ENCODE assay signal across 20 cellular contexts in the genomic region with DNA sequence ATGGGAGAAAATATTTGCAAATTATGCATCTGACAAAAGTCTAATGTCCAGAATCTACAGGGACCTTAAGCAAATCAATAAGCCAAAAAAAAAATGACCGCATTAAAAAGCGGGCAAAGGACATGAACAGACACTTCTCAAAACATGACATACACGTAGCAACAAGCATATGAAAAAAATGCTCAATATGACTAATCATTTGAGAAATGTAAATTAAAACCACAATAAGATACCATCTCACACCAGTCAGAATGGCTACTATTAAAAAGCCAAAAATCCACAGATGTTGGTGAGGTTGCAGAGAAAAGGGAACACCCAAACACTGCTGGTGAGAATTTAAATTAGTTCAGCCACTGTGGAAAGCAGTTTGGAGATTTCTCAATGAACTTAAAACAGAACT. TPM values are rescaled to one million over a fixed set of nuclear protein-coding genes. Genes with fewer than 3 reads are reported as not detected.
DNase-seq lines count a peak whose midpoint lies in the region; ATAC-seq and TF ChIP-seq lines count a peak whose summit lies in the region.
"Had no signal": no experiment of that assay in that cellular context is flagged by ENCODE, and none has a peak within 500 bp of the region (broad histone marks: within the 10 kb centered on the region; RNA-seq: fewer than 3 reads in every experiment).

No MANE protein-coding gene starts in this region.

- no peaks in the 10 kb centered on the region for H3K23me2 ChIP-seq in H9 (ENCODE audit: insufficient read length, low read depth, low read length, poor library complexity, severe bottlenecking)

- H3T11ph ChIP-seq in H9 (ENCODE audit: low read length): no peak overlapping the region

- WGBS in H9 (ENCODE audit: extremely low coverage, insufficient read length, low lambda C conversion rate): no CpG with 5 or more reads among the region's 3 CpGs

- H3K9me3 ChIP-seq in H9 (ENCODE audit: control insufficient read depth, low read depth, low read length) (no peaks in the 10 kb centered on the region), adipocyte (ENCODE audit: control insufficient read depth, low read length) (no peaks in the 10 kb centered on the region), OCI-LY7 (ENCODE audit: low read length) (peaks cover 9% of the 10 kb centered on the region; the same call in 1 of the 2 replicates)
- H3K9me3 ChIP-seq: neutrophil, sigmoid colon, thyroid gland had no signal

- peak; percentile 49 for DNase-seq in A172 (ENCODE audit: low spot score)
- no peak for DNase-seq in H9
- DNase-seq in adipocyte (ENCODE audit: low read depth): peak; percentile 37
- DNase-seq in fibroblast of peridontal ligament (ENCODE audit: extremely low read depth): peak; percentile 72
- DNase-seq in GM10266 (ENCODE audit: extremely low spot score): no peak
- no peak for DNase-seq in OCI-LY7 (ENCODE audit: low spot score)
- DNase-seq in NCI-H1048 (lab: John Stamatoyannopoulos, UW): no peak
- DNase-seq: activated CD4-positive, alpha-beta memory T cell treated with anti-CD3 and anti-CD28 coated beads, Interleukin-2, amount 10 ng/mL, durations not matched to agents 7 days and 5 days; activated naive CD8-positive, alpha-beta T cell treated with anti-CD3 and anti-CD28 coated beads, Interleukin-2, amount 50 U/mL, for 24 hours; CD4-positive, alpha-beta T cell; heart left ventricle; kidney; NCI-H1694; NCI-H510A; sigmoid colon; stimulated activated CD4-positive, alpha-beta T cell treated with anti-CD3 and anti-CD28 coated beads, Interleukin-4, amount 100 ng/mL, for 24 hours; thyroid gland had no signal

- H2BK5ac ChIP-seq in H9 (ENCODE audit: insufficient read length, low read length): no peak overlapping the region

- peaks cover 0 to 8% of the 10 kb centered on the region in 2 experiments; a peak in 2 of 5 replicates for H3K9me3 Mint-ChIP-seq in H9
- H3K9me3 Mint-ChIP-seq: activated CD4-positive, alpha-beta memory T cell treated with anti-CD3 and anti-CD28 coated beads, Interleukin-2, amount 10 ng/mL, durations not matched to agents 7 days and 5 days; activated naive CD8-positive, alpha-beta T cell treated with anti-CD3 and anti-CD28 coated beads, Interleukin-2, amount 50 U/mL, for 24 hours had no signal

- peaks cover 63 to 64% of the 10 kb centered on the region in 2 experiments for H3K4me1 Mint-ChIP-seq in H9
- H3K4me1 Mint-ChIP-seq: activated CD4-positive, alpha-beta memory T cell treated with anti-CD3 and anti-CD28 coated beads, Interleukin-2, amount 10 ng/mL, durations not matched to agents 7 days and 5 days had no signal

- H3K4me3 ChIP-seq in adipocyte (ENCODE audit: low read length): no peak overlapping the region
- H3K4me3 ChIP-seq in OCI-LY7 (ENCODE audit: low read depth, low read length, poor library complexity, severe bottlenecking): no peak overlapping the region
- H3K4me3 ChIP-seq: heart left ventricle, PC-9, sigmoid colon, thyroid gland had no signal

- H4K8ac ChIP-seq in H9 (replicated peaks; ENCODE audit: insufficient read length, low read depth, low read length): no peak overlapping the region

- no peak overlapping the region for H3K4ac ChIP-seq in H9 (ENCODE audit: low read depth, low read length)

- H3K14ac ChIP-seq in H9 (ENCODE audit: insufficient read depth, low read length): no peak overlapping the region

- H2BK12ac ChIP-seq in H9 (ENCODE audit: insufficient read length, low read depth, low read length): no peak overlapping the region

- no peak overlapping the region for H2BK20ac ChIP-seq in H9 (ENCODE audit: low read depth, low read length, poor library complexity, severe bottlenecking)

- H3K18ac ChIP-seq in H9 (ENCODE audit: insufficient read length, low read depth, low read length): no peak overlapping the region

- peaks cover 4% of the 10 kb centered on the region; the same call in 1 of the 2 replicates for H3K4me1 ChIP-seq in H9 (ENCODE audit: insufficient read depth, low read length)
- H3K4me1 ChIP-seq in adipocyte (ENCODE audit: control insufficient read depth, insufficient read depth, low read length): peaks cover 4% of the 10 kb centered on the region
- H3K4me1 ChIP-seq in OCI-LY7 (ENCODE audit: insufficient read depth, low read length, poor library complexity, severe bottlenecking): peaks cover 19% of the 10 kb centered on the region
- H3K4me1 ChIP-seq: thyroid gland had no signal

- no peak overlapping the region for H2AK5ac ChIP-seq in H9 (ENCODE audit: insufficient read length, low read length)

- no peak overlapping the region for H4K5ac ChIP-seq in H9 (ENCODE audit: insufficient read length, low read depth, low read length)

- no peaks in the 10 kb centered on the region for H3K36me3 ChIP-seq in adipocyte (ENCODE audit: control insufficient read depth, insufficient read depth, low read length, severe bottlenecking)
- H3K36me3 ChIP-seq in OCI-LY7 (ENCODE audit: insufficient read depth, low read length): peaks cover 53% of the 10 kb centered on the region
- H3K36me3 ChIP-seq: heart left ventricle, neutrophil, sigmoid colon, thyroid gland had no signal

- POLR2A ChIA-PET in OCI-LY7 (lab: Charles Lee): interaction anchor here (0.6 to 1.5 kb wide), 5 partner anchors 9 to 44 kb away, joined by 3 to 6 read pairs (median 3); no protein-coding TSS in a partner anchor

- H2AFZ ChIP-seq in H9 (ENCODE audit: low read length) (no peak overlapping the region), OCI-LY7 (ENCODE audit: low read length) (no peak overlapping the region)
- H2AFZ ChIP-seq: PC-9 had no signal

- no peak overlapping the region for H3K23ac ChIP-seq in H9 (ENCODE audit: insufficient read length, low read depth, low read length)

- CTCF ChIA-PET in OCI-LY7 (lab: Charles Lee; ENCODE audit: unreplicated experiment): no interaction called here

- no peak overlapping the region for H3K4me3 Mint-ChIP-seq in H9
- H3K4me3 Mint-ChIP-seq: activated CD4-positive, alpha-beta memory T cell treated with anti-CD3 and anti-CD28 coated beads, Interleukin-2, amount 10 ng/mL, durations not matched to agents 7 days and 5 days; activated naive CD8-positive, alpha-beta T cell treated with anti-CD3 and anti-CD28 coated beads, Interleukin-2, amount 50 U/mL, for 24 hours; CD4-positive, alpha-beta T cell had no signal

- H4K20me1 ChIP-seq in H9 (ENCODE audit: control insufficient read depth, insufficient read depth, insufficient read length) (no peaks in the 10 kb centered on the region), OCI-LY7 (ENCODE audit: insufficient read depth, low read length) (peaks cover 41% of the 10 kb centered on the region)

- H3K9ac ChIP-seq in H9 (ENCODE audit: extremely low read depth, insufficient read length, low read length): no peak overlapping the region
- H3K9ac ChIP-seq in adipocyte (ENCODE audit: low read length): no peak overlapping the region

- intact Hi-C loops in OCI-LY7 (cut with micrococcal nuclease; ENCODE audit: unreplicated experiment): no loop called here

- H3K27me3 Mint-ChIP-seq in H9 (ENCODE audit: low read depth): no peaks in the 10 kb centered on the region

- H3K27ac Mint-ChIP-seq in H9: peak overlapping the region in 2 of 3 experiments; percentile 68 to 93; a peak in 4 of 7 replicates
- H3K27ac Mint-ChIP-seq: activated CD4-positive, alpha-beta memory T cell treated with anti-CD3 and anti-CD28 coated beads, Interleukin-2, amount 10 ng/mL, durations not matched to agents 7 days and 5 days; activated naive CD8-positive, alpha-beta T cell treated with anti-CD3 and anti-CD28 coated beads, Interleukin-2, amount 50 U/mL, for 24 hours; CD4-positive, alpha-beta T cell had no signal

- H3K79me2 ChIP-seq in H9 (ENCODE audit: insufficient read depth, low read length): peaks cover 69% of the 10 kb centered on the region
- peaks cover 100% of the 10 kb centered on the region for H3K79me2 ChIP-seq in OCI-LY7 (ENCODE audit: insufficient read depth, low read depth, low read length)

- no peak overlapping the region for H3K27ac ChIP-seq in H9 (ENCODE audit: insufficient read length, low read depth, low read length)
- H3K27ac ChIP-seq in OCI-LY7 (ENCODE audit: low read depth, low read length, poor library complexity, severe bottlenecking): no peak overlapping the region
- H3K27ac ChIP-seq: heart left ventricle, neutrophil, PC-9, sigmoid colon, thyroid gland had no signal

- H3K27me3 ChIP-seq in H9 (ENCODE audit: insufficient read depth, low read length) (no peaks in the 10 kb centered on the region), adipocyte (replicated peaks; ENCODE audit: control insufficient read depth, insufficient read depth, low read length) (no peaks in the 10 kb centered on the region)
- H3K27me3 ChIP-seq: heart left ventricle, neutrophil, sigmoid colon, thyroid gland had no signal

- no peak overlapping the region for H2BK15ac ChIP-seq in H9 (ENCODE audit: low read depth, low read length)

- H2BK120ac ChIP-seq in H9 (ENCODE audit: low read depth, low read length, poor library complexity, severe bottlenecking): no peak overlapping the region

- H3K36me3 Mint-ChIP-seq in H9 (ENCODE audit: insufficient read depth in 1 of 3, low read depth in 3 of 3): peaks cover 5 to 32% (median 22%) of the 10 kb centered on the region in 3 experiments

- ATAC-seq in HG02588 (IDR thresholded peaks at IDR 0.05; ENCODE audit: unreplicated experiment): no peak
- ATAC-seq: activated naive CD8-positive, alpha-beta T cell treated with anti-CD3 and anti-CD28 coated beads, Interleukin-2, amount 50 U/mL, for 24 hours; heart left ventricle had no signal

- H3K79me1 ChIP-seq in H9 (ENCODE audit: insufficient read depth, low read depth, low read length, poor library complexity, severe bottlenecking): no peaks in the 10 kb centered on the region

- no peak overlapping the region for H3K56ac ChIP-seq in H9 (ENCODE audit: insufficient read length, low read depth, low read length)

- H3K4me2 ChIP-seq in H9 (ENCODE audit: insufficient read depth, insufficient read length, low read length) (no peak overlapping the region), OCI-LY7 (ENCODE audit: low read length) (no peak overlapping the region)
- H3K4me2 ChIP-seq: PC-9 had no signal

- no peak overlapping the region for H4K91ac ChIP-seq in H9 (ENCODE audit: insufficient read length, low read depth, low read length)

- no peak for TF ChIP-seq CTCF in H9 (conservative IDR thresholded peaks at IDR 0.05)
- no peak for TF ChIP-seq CTCF in GM10266 (IDR thresholded peaks at IDR 0.05; ENCODE audit: control insufficient read depth, insufficient read depth, low read depth, missing control alignments)
- TF ChIP-seq CTCF in OCI-LY7 (conservative IDR thresholded peaks at IDR 0.05; ENCODE audit: low read length): no peak

- H3K9me2 ChIP-seq in OCI-LY7 (ENCODE audit: insufficient read depth, low read length): no peaks in the 10 kb centered on the region

- BruUV-seq in OCI-LY7 (replicated peaks; lab: Mats Ljungman, UMichigan): no TSS peak

RNA-seq across cellular contexts. Expression of a gene that starts 16.1 kb away (rescaled TPM):
- 63.2 and 75.2 TPM in 2 replicates for total RNA-seq in A172 (2014; rRNA removed; shearing (Covaris generic))
- 176 and 190 TPM in 2 replicates for total RNA-seq in H9 (2021)
- total RNA-seq in OCI-LY7 (2014; rRNA removed; shearing (Covaris generic)): 186 and 263 TPM in 2 replicates
- 107 and 110 TPM in 2 replicates for total RNA-seq in OCI-LY7 (2022)

Comparison
In these comparisons a context has a peak if more than half of its experiments do, and no peak if none do; other contexts are left out.
1. DNase-seq: peak in A172 (single experiment), adipocyte (single experiment) and fibroblast of peridontal ligament (single experiment); none in H9 (single experiment), GM10266 (single experiment), OCI-LY7 (single experiment) and NCI-H1048 (single experiment).